ENCODE assay signal across 32 cellular contexts in genomic region chr22:24120029-24120428, GRCh38.
DNase-seq lines count a peak whose midpoint lies in the region; ATAC-seq lines count a peak whose summit lies in the region.
"Had no signal": no experiment of that assay in that cellular context is flagged by ENCODE, and none has a peak within 500 bp of the region (broad histone marks: within the 10 kb centered on the region; RNA-seq: fewer than 3 reads in every experiment).

No MANE protein-coding gene starts in this region.

- peak; percentile 80 for ATAC-seq in left ventricle myocardium superior
- no peak for ATAC-seq in GM21423 (IDR thresholded peaks at IDR 0.05; ENCODE audit: unreplicated experiment)
- ATAC-seq: activated CD8-positive, alpha-beta T cell treated with anti-CD3 and anti-CD28 coated beads, Interleukin-2, amount 10 ng/mL, durations not matched to agents 7 days and 5 days; body of pancreas; gastrocnemius medialis; left colon had no signal

- H3K36me3 ChIP-seq in SJCRH30 = peaks cover 5% of the 10 kb centered on the region; the same call in 1 of the 2 replicates

- H3K9me3 ChIP-seq in SJCRH30 (replicated peaks) = no peaks in the 10 kb centered on the region
- H3K9me3 ChIP-seq: adrenal gland, BLaER1, body of pancreas, gastrocnemius medialis, psoas muscle, transverse colon had no signal

- DNase-seq in NCI-H446 treated with DMSO at 0.1 percent for 48 hours (lab: John Stamatoyannopoulos, UW) = peak; percentile 75
- peak; percentile 96 to 98 for DNase-seq in SJCRH30
- peak; percentile 67 for DNase-seq in left ventricle myocardium superior
- DNase-seq in posterior cingulate gyrus = peak in 7 of 10 donors; percentile 40 to 92 (median 66)
- no peak for DNase-seq in activated CD4-positive, alpha-beta T cell treated with anti-CD3 and anti-CD28 coated beads for 1 hour
- DNase-seq in NAMALWA (ENCODE audit: low spot score) = no peak
- DNase-seq: activated CD4-positive, alpha-beta T cell treated with anti-CD3 and anti-CD28 coated beads for 4 hours; activated CD8-positive, alpha-beta T cell treated with anti-CD3 and anti-CD28 coated beads, Interleukin-2, amount 10 ng/mL, durations not matched to agents 7 days and 5 days; activated naive CD4-positive, alpha-beta T cell treated with anti-CD3 and anti-CD28 coated beads for 36 hours; adrenal gland; body of pancreas; gastrocnemius medialis; GM23248; Kasumi-1; left colon; mesendoderm; MV-4-11; naive B cell; NCI-H1436 treated with DMSO at 0.1 percent for 48 hours; NCI-H2107; NCI-H510A; NK-92 treated with Interleukin-12 subunit alpha and Interleukin-12 subunit beta, amount 100 ng/mL, for 24 hours; PC-9; psoas muscle; SHP77; stimulated activated CD4-positive, alpha-beta T cell treated with anti-CD3 and anti-CD28 coated beads, Interleukin-15, amount 100 ng/mL, for 24 hours; stimulated activated CD4-positive, alpha-beta T cell treated with anti-CD3 and anti-CD28 coated beads, Interleukin-4, amount 100 ng/mL, for 4 hours; T-helper 9 cell; transverse colon had no signal

- H3K4me3 ChIP-seq in SJCRH30 = no peak overlapping the region
- H3K4me3 ChIP-seq: adrenal gland, BLaER1, body of pancreas, gastrocnemius medialis, GM23248, PC-9, psoas muscle, transverse colon had no signal

- intact Hi-C loops in left ventricle myocardium superior (cut with micrococcal nuclease) = no loop called here
- intact Hi-C loops in posterior cingulate gyrus (cut with DNase I) = no loop called here

- peaks cover 18% of the 10 kb centered on the region for H3K4me1 ChIP-seq in SJCRH30
- H3K4me1 ChIP-seq: adrenal gland, BLaER1, body of pancreas, gastrocnemius medialis, psoas muscle, transverse colon had no signal

- H3K27ac ChIP-seq in SJCRH30 = peak overlapping the region; percentile 68
- H3K27ac ChIP-seq: adrenal gland, BLaER1, body of pancreas, gastrocnemius medialis, GM23248, PC-9, psoas muscle, transverse colon, VCaP had no signal

- no peaks in the 10 kb centered on the region for H3K27me3 ChIP-seq in SJCRH30
- H3K27me3 ChIP-seq: adrenal gland, BLaER1, body of pancreas, gastrocnemius medialis, transverse colon had no signal

Comparison
In these comparisons a context has a peak if more than half of its experiments do, and no peak if none do; other contexts are left out.
1. DNase-seq: peak in NCI-H446 treated with DMSO at 0.1 percent for 48 hours (single experiment), SJCRH30 (2 of 2), left ventricle myocardium superior (single experiment) and posterior cingulate gyrus (7 of 10); none in activated CD4-positive, alpha-beta T cell treated with anti-CD3 and anti-CD28 coated beads for 1 hour (single experiment) and NAMALWA (single experiment).